Comparison of ENCODE assay signal across 11 cellular contexts in genomic region chr5:142235050-142235797, GRCh38.
DNase-seq lines count a peak whose midpoint lies in the region; ATAC-seq and TF ChIP-seq lines count a peak whose summit lies in the region.
"Had no signal": no experiment of that assay in that cellular context is flagged by ENCODE, and none has a peak within 500 bp of the region (broad histone marks: within the 10 kb centered on the region; RNA-seq: fewer than 3 reads in every experiment).

No MANE protein-coding gene starts in this region.

- no peaks in the 10 kb centered on the region for H3K36me3 ChIP-seq in NT2/D1 (ENCODE audit: insufficient read depth, insufficient read length, low read length)
- H3K36me3 ChIP-seq in ectodermal cell (ENCODE audit: control insufficient read depth, insufficient read depth, low read length): no peaks in the 10 kb centered on the region
- no peaks in the 10 kb centered on the region for H3K36me3 ChIP-seq in trophoblast cell (ENCODE audit: control insufficient read depth in 1 of 2, insufficient read depth in 2 of 2, low read length in 2 of 2)
- H3K36me3 ChIP-seq in tibial nerve: no peaks in the 10 kb centered on the region

- no peak overlapping the region for H2AK5ac ChIP-seq in trophoblast cell (ENCODE audit: low read length)

- H3K4me3 ChIP-seq in NT2/D1 (ENCODE audit: insufficient read length, low read depth) (no peak overlapping the region), ectodermal cell (ENCODE audit: insufficient read depth, low read depth, low read length) (peak overlapping the region; percentile 8), trophoblast cell (ENCODE audit: low read depth, low read length) (no peak overlapping the region), tibial nerve (no peak overlapping the region)
- H3K4me3 ChIP-seq: SK-N-MC had no signal

- no peak overlapping the region for H3K18ac ChIP-seq in trophoblast cell (ENCODE audit: low read length)

- no peak overlapping the region for H4K8ac ChIP-seq in trophoblast cell (ENCODE audit: low read depth, low read length)

- H2BK5ac ChIP-seq in trophoblast cell (ENCODE audit: low read depth, low read length, poor library complexity): peak overlapping the region; percentile 99

- peak overlapping the region; percentile 47 for H2BK12ac ChIP-seq in trophoblast cell (ENCODE audit: low read length)

- no peak overlapping the region for H4K12ac ChIP-seq in trophoblast cell (ENCODE audit: low read depth, low read length)

- TF ChIP-seq EP300 in tibial nerve (IDR thresholded peaks at IDR 0.05): no peak

- TF ChIP-seq CTCF in GM13976 (IDR thresholded peaks at IDR 0.05; ENCODE audit: borderline replicate concordance, control extremely low read depth, extremely low read depth, insufficient read depth, missing control alignments) (no peak), tibial nerve (IDR thresholded peaks at IDR 0.05) (no peak)

- H3K9ac ChIP-seq in NT2/D1 (ENCODE audit: insufficient read length, low read depth): peak overlapping the region; percentile 17
- H3K9ac ChIP-seq in trophoblast cell (ENCODE audit: low read length): no peak overlapping the region

- peak overlapping the region; percentile 45 for H3K14ac ChIP-seq in trophoblast cell (ENCODE audit: low read length)

- peak overlapping the region; percentile 100 for H2BK120ac ChIP-seq in trophoblast cell (ENCODE audit: insufficient read depth, low read length, poor library complexity)

- H3K4ac ChIP-seq in trophoblast cell (ENCODE audit: low read depth, low read length): no peak overlapping the region

- peak; percentile 45 for DNase-seq in ELR (ENCODE audit: low read depth)
- DNase-seq in NT2/D1 (ENCODE audit: low read depth, low spot score): peak; percentile 64
- DNase-seq in trophoblast cell: peak; percentile 41 to 53
- DNase-seq in GM13976 (ENCODE audit: low spot score): no peak
- DNase-seq in tibial nerve (ENCODE audit: low spot score in 2 of 2): no peak
- DNase-seq: mesenchymal stem cell, NCI-H2029 had no signal

- H2AFZ ChIP-seq in trophoblast cell (ENCODE audit: insufficient read depth, low read length, poor library complexity): no peak overlapping the region

- H3K27ac ChIP-seq in ectodermal cell (ENCODE audit: insufficient read depth, low read depth, low read length, poor library complexity, severe bottlenecking) (peak overlapping the region; percentile 82), trophoblast cell (ENCODE audit: low read depth, low read length) (peak overlapping the region; percentile 98), tibial nerve (no peak overlapping the region)
- H3K27ac ChIP-seq: SK-N-MC had no signal

- no peaks in the 10 kb centered on the region for H3K27me3 ChIP-seq in NT2/D1 (ENCODE audit: insufficient read depth, insufficient read length)
- no peaks in the 10 kb centered on the region for H3K27me3 ChIP-seq in ectodermal cell (ENCODE audit: control insufficient read depth, insufficient read depth, low read length, poor library complexity, severe bottlenecking)
- H3K27me3 ChIP-seq in trophoblast cell (ENCODE audit: insufficient read depth, low read length): no peaks in the 10 kb centered on the region
- no peaks in the 10 kb centered on the region for H3K27me3 ChIP-seq in tibial nerve

- H3K9me3 ChIP-seq in NT2/D1 (ENCODE audit: insufficient read depth, low read length) (no peaks in the 10 kb centered on the region), ectodermal cell (ENCODE audit: control insufficient read depth, low read length) (no peaks in the 10 kb centered on the region), trophoblast cell (ENCODE audit: insufficient read depth, low read depth, low read length) (no peaks in the 10 kb centered on the region), tibial nerve (no peaks in the 10 kb centered on the region)

- no peak overlapping the region for H3K23ac ChIP-seq in trophoblast cell (ENCODE audit: low read length)

- peak overlapping the region; percentile 50 for H3K4me2 ChIP-seq in trophoblast cell (ENCODE audit: low read length)

- TF ChIP-seq POLR2A in tibial nerve (IDR thresholded peaks at IDR 0.05): no peak

- H3K4me1 ChIP-seq in NT2/D1 (ENCODE audit: insufficient read depth, insufficient read length) (peaks cover 5% of the 10 kb centered on the region), ectodermal cell (ENCODE audit: control insufficient read depth, insufficient read depth, low read length) (peaks cover 17% of the 10 kb centered on the region), trophoblast cell (ENCODE audit: control insufficient read depth in 1 of 2, insufficient read depth in 2 of 2, low read length in 2 of 2) (peaks cover 30 to 34% of the 10 kb centered on the region in 2 experiments), tibial nerve (peaks cover 0 to 3% (median 0%) of the 10 kb centered on the region in 4 donors)

- ATAC-seq in HG02981 (IDR thresholded peaks at IDR 0.05; ENCODE audit: unreplicated experiment): no peak
- ATAC-seq in HG03469 (IDR thresholded peaks at IDR 0.05; ENCODE audit: unreplicated experiment): no peak

- in situ Hi-C loops in GM13976 (cut with MboI; ENCODE audit: low sequenced_read_pairs, unreplicated experiment): no loop called here

- peaks cover 35% of the 10 kb centered on the region for H3K79me1 ChIP-seq in trophoblast cell (ENCODE audit: low read length)

- 12 to 13% methylated on average over 14 of the region's 14 CpGs for WGBS in ectodermal cell, 2 experiments
- no CpG with 5 or more reads among the region's 14 CpGs for WGBS in trophoblast cell (ENCODE audit: extremely low coverage, insufficient coverage, insufficient read length)
- WGBS in tibial nerve, 2 donors: 46 to 59% methylated on average over 13 to 14 of the region's 14 CpGs

- peaks cover 8% of the 10 kb centered on the region for H3K79me2 ChIP-seq in trophoblast cell (ENCODE audit: control insufficient read depth, insufficient read depth, low read length, poor library complexity)

- H4K91ac ChIP-seq in trophoblast cell (ENCODE audit: low read depth, low read length): peak overlapping the region; percentile 100

Comparison
In these comparisons a context has a peak if more than half of its experiments do, and no peak if none do; other contexts are left out.
1. DNase-seq: peak in ELR (single experiment), NT2/D1 (single experiment) and trophoblast cell (2 of 2); none in GM13976 (single experiment) and tibial nerve (0 of 2).
2. H3K27ac ChIP-seq: peak in ectodermal cell (single experiment) and trophoblast cell (single experiment); none in tibial nerve (0 of 4).